Comparison of ENCODE assay signal across 1 cellular context in genomic region chr6:82492134-82492533, GRCh38.
TF ChIP-seq lines count a peak whose summit lies in the region.

No MANE protein-coding gene starts in this region.

TF ChIP-seq in GM23338, 12 proteins besides CTCF, POLR2A, EP300 and RAD21 (continued from another document):
- TF ChIP-seq REST (IDR thresholded peaks at IDR 0.05; ENCODE audit: unreplicated experiment) = no peak
- no peak for TF ChIP-seq ZNF462 (CRISPR knock-in tag; IDR thresholded peaks at IDR 0.05)
- no peak for TF ChIP-seq EZH2 (IDR thresholded peaks at IDR 0.05; ENCODE audit: low read depth, unreplicated experiment)
- TF ChIP-seq POLR2AphosphoS5 (IDR thresholded peaks at IDR 0.05; ENCODE audit: low read depth) = no peak
